In genomic region chr20:23086056-23086551, GRCh38 we compare ENCODE assay signal across 8 cellular contexts. TPM values are rescaled to one million over a fixed set of nuclear protein-coding genes. Genes with fewer than 3 reads are reported as not detected.
DNase-seq lines count a peak whose midpoint lies in the region; ATAC-seq, FAIRE-seq and TF ChIP-seq lines count a peak whose summit lies in the region.

Gene CD93, minus strand, starts transcription at chr20:23086324. Its CDS starts 132 bp downstream, at chr20:23086192.

- in situ Hi-C loops in KBM-7 (cut with MboI; ENCODE audit: low pct_unique_long_range_greater_than_20kb, low sequenced_read_pairs): no loop called here

- H2AFZ ChIP-seq in H1 (ENCODE audit: low read length): no peak within 1 kb of the TSS

- DNase-seq in GM12892 (ENCODE audit: insufficient read length): peak; percentile 39
- peak; percentile 37 for DNase-seq in KBM-7
- DNase-seq in H1 (ENCODE audit: low read depth in 1 of 2, low spot score in 2 of 2): no peak
- no peak for DNase-seq in MV-4-11 (lab: John Stamatoyannopoulos, UW)
- no peak for DNase-seq in HT-29 (ENCODE audit: low spot score)
- DNase-seq in NCI-H82 treated with DMSO at 0.1 percent for 48 hours (lab: John Stamatoyannopoulos, UW; ENCODE audit: unreplicated experiment): no peak

- H2BK20ac ChIP-seq in H1 (ENCODE audit: low read length): no peak within 1 kb of the TSS

- no peak within 1 kb of the TSS for H2AK5ac ChIP-seq in H1 (ENCODE audit: low read depth, low read length)

- no peak within 1 kb of the TSS for H3K27ac ChIP-seq in H1 (ENCODE audit: low read depth, low read length)
- peak within 1 kb of the TSS; percentile 99 for H3K27ac ChIP-seq in neutrophil

- H3K4me3 ChIP-seq in H1 (ENCODE audit: extremely low read depth in 1 of 4, insufficient read depth in 2 of 4, low read depth in 3 of 4, low read length in 4 of 4) (no peak within 1 kb of the TSS), neutrophil (ENCODE audit: low read depth in 1 of 2, low read length in 1 of 2) (peak within 1 kb of the TSS; percentile 85 to 90)

- POLR2A ChIA-PET in H1 (lab: Charles Lee; ENCODE audit: partially characterized antibody): interaction anchor here (0.7 kb wide), 1 partner anchor 11 kb away, joined by 3 read pairs; no protein-coding TSS in a partner anchor

- no peak within 1 kb of the TSS for H2BK15ac ChIP-seq in H1 (ENCODE audit: low read length)

- no peak for TF ChIP-seq EP300 in H1 (IDR thresholded peaks at IDR 0.05; ENCODE audit: borderline replicate concordance in 1 of 2, low read depth in 2 of 2, low read length in 2 of 2)

- no peak for ATAC-seq in GM21825 (IDR thresholded peaks at IDR 0.05; ENCODE audit: unreplicated experiment)

- H3K18ac ChIP-seq in H1 (ENCODE audit: extremely low read depth, low read length): no peak within 1 kb of the TSS

- peaks cover 0 to 7% (median 2%) of the 10 kb centered on the region in 4 experiments; a peak in 2 of 7 replicates for H3K4me1 ChIP-seq in H1 (replicated peaks in 1 of 4; ENCODE audit: control insufficient read depth in 3 of 4, insufficient read depth in 4 of 4, low read length in 3 of 4)
- H3K4me1 ChIP-seq in neutrophil (ENCODE audit: control insufficient read depth in 1 of 2, insufficient read depth in 1 of 2, low read depth in 1 of 2, low read length in 1 of 2): peaks cover 58 to 66% of the 10 kb centered on the region in 2 experiments

- H3K36me3 ChIP-seq in H1 (ENCODE audit: control insufficient read depth in 2 of 4, insufficient read depth in 4 of 4, low read length in 3 of 4) (no peaks in the 10 kb centered on the region), neutrophil (peaks cover 19% of the 10 kb centered on the region)

- no peak within 1 kb of the TSS for H2BK120ac ChIP-seq in H1 (replicated peaks; ENCODE audit: low read depth, low read length)

- WGBS in H1 (ENCODE audit: extremely low coverage in 1 of 2, insufficient coverage in 1 of 2, insufficient read length in 1 of 2, insufficient replicate concordance in 2 of 2, low coverage in 1 of 2, low lambda C conversion rate in 2 of 2, missing lambda C conversion rate in 1 of 2), 2 experiments: 91% methylated on average over 27 of the region's 27 CpGs; no CpG with 5 or more reads in 1 of the 2 experiments

- 0 out of 2 replicates have a peak, but pooled peaks have one; percentile 23 for TF ChIP-seq POLR2A in GM12892 (IDR thresholded peaks at IDR 0.05; ENCODE audit: low read depth, low read length)
- no peak for TF ChIP-seq POLR2A in H1 (IDR thresholded peaks at IDR 0.05; ENCODE audit: control extremely low read depth in 1 of 2, low read depth in 2 of 2, low read length in 2 of 2)

- H3K79me2 ChIP-seq in H1 (ENCODE audit: control insufficient read depth in 1 of 2, insufficient read depth in 2 of 2, low read length in 2 of 2): no peaks in the 10 kb centered on the region

- H4K5ac ChIP-seq in H1 (ENCODE audit: insufficient read length, low read depth, low read length): no peak within 1 kb of the TSS

- no peak within 1 kb of the TSS for H3K9ac ChIP-seq in H1 (replicated peaks in 1 of 4; ENCODE audit: extremely low read depth in 1 of 4, low read depth in 3 of 4, low read length in 3 of 4)

- no peak within 1 kb of the TSS; the same call in 1 of the 2 replicates for H4K8ac ChIP-seq in H1 (ENCODE audit: extremely low read depth, insufficient read depth, low read length)

- no peak for TF ChIP-seq RAD21 in H1 (IDR thresholded peaks at IDR 0.05 in 1 of 2, conservative IDR thresholded peaks at IDR 0.05 in 1 of 2; ENCODE audit: low read depth in 2 of 2, low read length in 2 of 2)

- H3K79me1 ChIP-seq in H1 (ENCODE audit: low read depth, low read length): no peaks in the 10 kb centered on the region

- no peak within 1 kb of the TSS for H3K14ac ChIP-seq in H1 (ENCODE audit: insufficient read length)

- H3K27me3 ChIP-seq in H1 (replicated peaks in 1 of 4; ENCODE audit: control insufficient read depth in 3 of 4, extremely low read depth in 1 of 4, insufficient read depth in 3 of 4, low read length in 3 of 4) (no peaks in the 10 kb centered on the region), neutrophil (no peaks in the 10 kb centered on the region)

- no peak within 1 kb of the TSS for H3K4me2 ChIP-seq in H1 (ENCODE audit: insufficient read depth in 1 of 2, low read depth in 2 of 2, low read length in 2 of 2)

- peak within 1 kb of the TSS; percentile 55; the same call in 1 of the 2 replicates for H2BK12ac ChIP-seq in H1 (ENCODE audit: low read depth, low read length)

- TF ChIP-seq CTCF in H1 (IDR thresholded peaks at IDR 0.05; ENCODE audit: control extremely low read depth in 1 of 3, insufficient read depth in 1 of 3, low read depth in 1 of 3, low read length in 3 of 3): no peak
- peak; percentile 19 for TF ChIP-seq CTCF in neutrophil (IDR thresholded peaks at IDR 0.05)

- H3K23ac ChIP-seq in H1 (ENCODE audit: insufficient read length): no peak within 1 kb of the TSS

- H4K20me1 ChIP-seq in H1 (replicated peaks in 1 of 2; ENCODE audit: control insufficient read depth in 1 of 2, insufficient read depth in 2 of 2, low read length in 2 of 2): no peaks in the 10 kb centered on the region

- CTCF ChIA-PET in H1 (lab: Charles Lee; ENCODE audit: partially characterized antibody): interaction anchor here (0.7 to 1.6 kb wide), 9 partner anchors 10 to 255 kb away, joined by 3 to 5 read pairs (median 3); no protein-coding TSS in a partner anchor

- H3K56ac ChIP-seq in H1 (replicated peaks; ENCODE audit: insufficient read length, low read depth, low read length): no peak within 1 kb of the TSS

- H3K9me3 ChIP-seq in H1 (ENCODE audit: insufficient read depth in 2 of 2, low read depth in 1 of 2, low read length in 1 of 2) (no peaks in the 10 kb centered on the region), neutrophil (no peaks in the 10 kb centered on the region)

- H4K91ac ChIP-seq in H1 (replicated peaks; ENCODE audit: insufficient read length, low read length): peak within 1 kb of the TSS; percentile 67

- H3K23me2 ChIP-seq in H1 (ENCODE audit: low read depth, low read length): no peaks in the 10 kb centered on the region

- no peak within 1 kb of the TSS for H3K4ac ChIP-seq in H1 (replicated peaks; ENCODE audit: insufficient read length, low read depth, low read length)

- peak; percentile 77 for FAIRE-seq in GM12892 (lab: Jason Lieb, UNC)
- no peak for FAIRE-seq in H1 (lab: Jason Lieb, UNC)

- H2BK5ac ChIP-seq in H1 (ENCODE audit: low read depth, low read length): no peak within 1 kb of the TSS

TF ChIP-seq in H1, 55 proteins besides CTCF, POLR2A, EP300 and RAD21:
- TF ChIP-seq TCF12 (IDR thresholded peaks at IDR 0.05; ENCODE audit: low read depth, low read length): no peak
- no peak for TF ChIP-seq CHD1 (IDR thresholded peaks at IDR 0.05; ENCODE audit: low read depth, low read length)
- no peak for TF ChIP-seq CREB1 (IDR thresholded peaks at IDR 0.05)
- TF ChIP-seq CBX8 (IDR thresholded peaks at IDR 0.05; ENCODE audit: borderline replicate concordance, low read depth, low read length): no peak
- TF ChIP-seq SIX5 (IDR thresholded peaks at IDR 0.05; ENCODE audit: low read depth, low read length): no peak
- no peak for TF ChIP-seq NRF1 (IDR thresholded peaks at IDR 0.05; ENCODE audit: low read depth, low read length)
- TF ChIP-seq ZNF274 (IDR thresholded peaks at IDR 0.05; ENCODE audit: borderline replicate concordance, extremely low read depth, low read length): no peak

RNA-seq across cellular contexts. Expression of gene CD93, which starts in this region (rescaled TPM):
- polyA plus RNA-seq in GM12892 (2012; ENCODE audit: missing spikeins): 1.1 TPM
- total RNA-seq in H1 (2021; fragmentation: NEBNext Ultra II Directional; extraction: Animal tissue kit (Norgen Biotek cat#: 25700)): 0.07 TPM in 1 of 2 replicates, not detected in the other
- under 0.01 and 0.02 TPM in 2 replicates for polyA plus RNA-seq in H1 (2011; rRNA removed)
- polyA plus RNA-seq in H1 (2011; cell fraction: cytosol; rRNA removed): 0.01 TPM
- 0.03 TPM for polyA plus RNA-seq in H1 (2011; cell fraction: nucleus; rRNA removed)
- 0.03 to 0.04 TPM (median 0.03 TPM) in 3 of 4 replicates, not detected in the other for polyA plus RNA-seq in H1 (2012, experiment 1 of 2)
- polyA plus RNA-seq in H1 (2012, experiment 2 of 2): not detected
- polyA plus RNA-seq in H1 (2013, experiment 1 of 2): 0.08 TPM
- polyA plus RNA-seq in H1 (2013, experiment 2 of 2): 0.07 TPM
- polyA minus RNA-seq in H1 (2011; rRNA and poly(A)+ RNA removed): 0.02 and 0.03 TPM in 2 replicates
- not detected for polyA minus RNA-seq in H1 (2011; cell fraction: cytosol; rRNA and poly(A)+ RNA removed)
- polyA minus RNA-seq in H1 (2011; cell fraction: nucleus; rRNA and poly(A)+ RNA removed): not detected
- not detected in 2 replicates for total RNA-seq in HT-29 (2014; rRNA removed; shearing (Covaris generic))

Comparison
In these comparisons a context has a peak if more than half of its experiments do, and no peak if none do; other contexts are left out.
1. DNase-seq: peak in GM12892 (single experiment) and KBM-7 (single experiment); none in H1 (0 of 2), MV-4-11 (single experiment), HT-29 (single experiment) and NCI-H82 treated with DMSO at 0.1 percent for 48 hours (single experiment).
2. H3K4me3 ChIP-seq: peak in neutrophil (2 of 2); none in H1 (0 of 4).